ENCODE assay signal across 9 cellular contexts in genomic region chr2:40281021-40281940, GRCh38.
DNase-seq lines count a peak whose midpoint lies in the region; ATAC-seq and TF ChIP-seq lines count a peak whose summit lies in the region.
"Had no signal": no experiment of that assay in that cellular context is flagged by ENCODE, and none has a peak within 500 bp of the region (broad histone marks: within the 10 kb centered on the region; RNA-seq: fewer than 3 reads in every experiment).

No MANE protein-coding gene starts in this region.

- no peak overlapping the region for H3K4me3 Mint-ChIP-seq in type B pancreatic cell

- peaks cover 47% of the 10 kb centered on the region for H3K4me1 Mint-ChIP-seq in type B pancreatic cell (ENCODE audit: unreplicated experiment)

- DNase-seq in DMS 273 (lab: John Stamatoyannopoulos, UW; ENCODE audit: unreplicated experiment) = peak; percentile 10
- DNase-seq in DMS 273 treated with DMSO at 0.1 percent for 48 hours (lab: John Stamatoyannopoulos, UW) = no peak
- DNase-seq in type B pancreatic cell (ENCODE audit: extremely low spot score, unreplicated experiment) = no peak
- DNase-seq in D341Med (ENCODE audit: low spot score) = no peak
- DNase-seq in SHP77 (lab: John Stamatoyannopoulos, UW) = no peak
- no peak for DNase-seq in NCI-H2227 treated with DMSO at 0.1 percent for 48 hours (lab: John Stamatoyannopoulos, UW)

- H3K79me2 ChIP-seq in KMS-11 (ENCODE audit: insufficient read depth, low read depth) = no peaks in the 10 kb centered on the region

- TF ChIP-seq EP300 in gastroesophageal sphincter (IDR thresholded peaks at IDR 0.05) = no peak

- H3K27me3 ChIP-seq in KMS-11 (ENCODE audit: insufficient read depth, low read depth) (no peaks in the 10 kb centered on the region), gastroesophageal sphincter (no peaks in the 10 kb centered on the region)

- no peak overlapping the region for H3K9ac ChIP-seq in KMS-11

- H2AFZ ChIP-seq in KMS-11 (ENCODE audit: low read depth) = peak overlapping the region; percentile 48; the same call in 1 of the 2 replicates

- H3K9me3 ChIP-seq in gastroesophageal sphincter = no peaks in the 10 kb centered on the region

- H3K4me1 ChIP-seq in KMS-11 (ENCODE audit: low read depth, poor library complexity, severe bottlenecking) = peaks cover 36% of the 10 kb centered on the region
- H3K4me1 ChIP-seq in gastroesophageal sphincter = peaks cover 6 to 88% (median 14%) of the 10 kb centered on the region in 3 donors

- ATAC-seq in gastroesophageal sphincter = peak; percentile 56

- no peak for TF ChIP-seq POLR2A in gastroesophageal sphincter (IDR thresholded peaks at IDR 0.05)

- H4K20me1 ChIP-seq in KMS-11 (ENCODE audit: insufficient read depth) = no peaks in the 10 kb centered on the region

- no peaks in the 10 kb centered on the region for H3K27me3 Mint-ChIP-seq in type B pancreatic cell

- H3K4me3 ChIP-seq in KMS-11 (IDR thresholded peaks at IDR 0.05; ENCODE audit: insufficient read depth, low read depth, low read length) (no peak overlapping the region), gastroesophageal sphincter (no peak overlapping the region)

- H3K36me3 ChIP-seq in KMS-11 (ENCODE audit: insufficient read depth) (no peaks in the 10 kb centered on the region), gastroesophageal sphincter (no peaks in the 10 kb centered on the region)

- no peaks in the 10 kb centered on the region for H3K9me3 Mint-ChIP-seq in type B pancreatic cell

- peak overlapping the region; percentile 5 for H3K27ac Mint-ChIP-seq in type B pancreatic cell

- H3K27ac ChIP-seq in KMS-11 (peak overlapping the region; percentile 23; the same call in 1 of the 2 replicates), gastroesophageal sphincter (peak overlapping the region; percentile 75 to 93 (median 86))
- H3K27ac ChIP-seq: 22Rv1 had no signal

- H3K36me3 Mint-ChIP-seq in type B pancreatic cell = peaks cover 3% of the 10 kb centered on the region

- peak overlapping the region; percentile 42 for H3K4me2 ChIP-seq in KMS-11

- WGBS in gastroesophageal sphincter (ENCODE audit: low coverage in 1 of 2), 2 donors = 0 to 25% methylated on average over 2 to 3 of the region's 3 CpGs

- no peak for TF ChIP-seq CTCF in KMS-11 (conservative IDR thresholded peaks at IDR 0.05; ENCODE audit: low read depth, low read length)
- TF ChIP-seq CTCF in gastroesophageal sphincter (IDR thresholded peaks at IDR 0.05) = no peak
- no peak for TF ChIP-seq CTCF in type B pancreatic cell (conservative IDR thresholded peaks at IDR 0.05)
